8 cellular contexts compared by ENCODE assay signal in genomic region chr13:105974380-105974779, GRCh38.
"Had no signal": no experiment of that assay in that cellular context is flagged by ENCODE, and none has a peak within 500 bp of the region (broad histone marks: within the 10 kb centered on the region; RNA-seq: fewer than 3 reads in every experiment).

No MANE protein-coding gene starts in this region.

- H3K4me3 ChIP-seq: GM12878 had no signal

- ATAC-seq: GM12878 had no signal

- FAIRE-seq: G401.6, GM12878, GM12891, GM12892, GM18507, GM19239 had no signal

- DNase-seq: GDM1, GF-D8 had no signal
